Comparison of ENCODE assay signal across 9 cellular contexts in genomic region chr5:34523382-34523716, GRCh38.
DNase-seq lines count a peak whose midpoint lies in the region; ATAC-seq lines count a peak whose summit lies in the region.
"Had no signal": no experiment of that assay in that cellular context is flagged by ENCODE, and none has a peak within 500 bp of the region (broad histone marks: within the 10 kb centered on the region; RNA-seq: fewer than 3 reads in every experiment).

No MANE protein-coding gene starts in this region.

- H3K4me2 ChIP-seq in trophoblast cell (ENCODE audit: low read length), result no peak overlapping the region

- no peak overlapping the region for H2BK5ac ChIP-seq in trophoblast cell (ENCODE audit: low read depth, low read length, poor library complexity)

- H3K14ac ChIP-seq in trophoblast cell (ENCODE audit: low read length), result no peak overlapping the region

- no peak overlapping the region for H3K18ac ChIP-seq in trophoblast cell (ENCODE audit: low read length)

- H3K27ac ChIP-seq in trophoblast cell (ENCODE audit: low read depth, low read length) (peak overlapping the region; percentile 88), aorta (ENCODE audit: low read depth in 1 of 2, low read length in 2 of 2) (peak overlapping the region in 1 of 2 donors; percentile 30)
- H3K27ac ChIP-seq: breast epithelium had no signal

- peaks cover 16% of the 10 kb centered on the region for H3K79me1 ChIP-seq in trophoblast cell (ENCODE audit: low read length)

- H3K9ac ChIP-seq in adipocyte (ENCODE audit: low read length), result peak overlapping the region; percentile 67
- H3K9ac ChIP-seq in trophoblast cell (ENCODE audit: low read length), result no peak overlapping the region

- DNase-seq in adipocyte (ENCODE audit: low read depth) (no peak), trophoblast cell (no peak), NCI-H2029 (lab: John Stamatoyannopoulos, UW) (no peak), NCI-H2227 (lab: John Stamatoyannopoulos, UW; ENCODE audit: unreplicated experiment) (no peak), aorta (no peak)
- DNase-seq in stimulated activated CD8-positive, alpha-beta memory T cell treated with anti-CD3 and anti-CD28 coated beads, Interleukin-4, amount 100 ng/mL, for 48 hours, result no peak

- no peak overlapping the region for H3K23ac ChIP-seq in trophoblast cell (ENCODE audit: low read length)

- peak; percentile 28 for ATAC-seq in GM18511 (IDR thresholded peaks at IDR 0.05; ENCODE audit: unreplicated experiment)
- ATAC-seq in HG02759 (IDR thresholded peaks at IDR 0.05; ENCODE audit: unreplicated experiment), result peak; percentile 22
- no peak for ATAC-seq in aorta (ENCODE audit: low FRiP score)

- WGBS in trophoblast cell (ENCODE audit: extremely low coverage, insufficient coverage, insufficient read length), result no CpG with 5 or more reads among the region's 1 CpG
- WGBS in aorta, 2 donors, result 3 to 5% methylated on average over 1 of the region's 1 CpG

- H2BK12ac ChIP-seq in trophoblast cell (ENCODE audit: low read length), result no peak overlapping the region

- H3K9me3 ChIP-seq in adipocyte (ENCODE audit: control insufficient read depth, low read length), result no peaks in the 10 kb centered on the region
- no peaks in the 10 kb centered on the region for H3K9me3 ChIP-seq in trophoblast cell (ENCODE audit: insufficient read depth, low read depth, low read length)
- no peaks in the 10 kb centered on the region for H3K9me3 ChIP-seq in aorta (ENCODE audit: control insufficient read depth, low read length)
- H3K9me3 ChIP-seq: breast epithelium had no signal

- no peak overlapping the region for H4K91ac ChIP-seq in trophoblast cell (ENCODE audit: low read depth, low read length)

- H3K36me3 ChIP-seq in adipocyte (ENCODE audit: control insufficient read depth, insufficient read depth, low read length, severe bottlenecking), result no peaks in the 10 kb centered on the region
- no peaks in the 10 kb centered on the region for H3K36me3 ChIP-seq in trophoblast cell (ENCODE audit: control insufficient read depth in 1 of 2, insufficient read depth in 2 of 2, low read length in 2 of 2)
- H3K36me3 ChIP-seq in aorta (ENCODE audit: control insufficient read depth in 1 of 2, insufficient read depth in 2 of 2, low read length in 1 of 2), result no peaks in the 10 kb centered on the region
- H3K36me3 ChIP-seq: breast epithelium had no signal

- H3K4me3 ChIP-seq in adipocyte (ENCODE audit: low read length), result no peak overlapping the region
- no peak overlapping the region for H3K4me3 ChIP-seq in trophoblast cell (ENCODE audit: low read depth, low read length)
- no peak overlapping the region for H3K4me3 ChIP-seq in aorta (ENCODE audit: low read length in 2 of 2)
- H3K4me3 ChIP-seq: breast epithelium had no signal

- intact Hi-C loops in aorta (cut with DNase I), result loop anchor here (1.0 to 10.0 kb wide), 9 partner anchors 36 to 375 kb away; partner anchors contain the start of gene TTC23L (in 1 of the 2)

- no peak overlapping the region for H2AK5ac ChIP-seq in trophoblast cell (ENCODE audit: low read length)

- H4K8ac ChIP-seq in trophoblast cell (ENCODE audit: low read depth, low read length), result no peak overlapping the region

- no peaks in the 10 kb centered on the region for H3K27me3 ChIP-seq in adipocyte (replicated peaks; ENCODE audit: control insufficient read depth, insufficient read depth, low read length)
- no peaks in the 10 kb centered on the region for H3K27me3 ChIP-seq in trophoblast cell (ENCODE audit: insufficient read depth, low read length)
- no peaks in the 10 kb centered on the region for H3K27me3 ChIP-seq in aorta (ENCODE audit: control insufficient read depth in 1 of 2, insufficient read depth in 2 of 2, low read length in 1 of 2)
- H3K27me3 ChIP-seq: breast epithelium had no signal

- H3K79me2 ChIP-seq in trophoblast cell (ENCODE audit: control insufficient read depth, insufficient read depth, low read length, poor library complexity), result peaks cover 2% of the 10 kb centered on the region

- H2AFZ ChIP-seq in trophoblast cell (ENCODE audit: insufficient read depth, low read length, poor library complexity), result no peak overlapping the region

- H3K4ac ChIP-seq in trophoblast cell (ENCODE audit: low read depth, low read length), result no peak overlapping the region

- peaks cover 23% of the 10 kb centered on the region for H3K4me1 ChIP-seq in adipocyte (ENCODE audit: control insufficient read depth, insufficient read depth, low read length)
- H3K4me1 ChIP-seq in trophoblast cell (ENCODE audit: control insufficient read depth in 1 of 2, insufficient read depth in 2 of 2, low read length in 2 of 2), result peaks cover 8% of the 10 kb centered on the region in 2 experiments
- H3K4me1 ChIP-seq in aorta (ENCODE audit: control insufficient read depth in 1 of 2, insufficient read depth in 2 of 2, low read length in 2 of 2), result peaks cover 5 to 10% of the 10 kb centered on the region in 2 donors
- H3K4me1 ChIP-seq: breast epithelium had no signal

- H2BK120ac ChIP-seq in trophoblast cell (ENCODE audit: insufficient read depth, low read length, poor library complexity), result no peak overlapping the region

- H4K12ac ChIP-seq in trophoblast cell (ENCODE audit: low read depth, low read length), result no peak overlapping the region
